Comparison of ENCODE assay signal across 8 cellular contexts in the genomic region with DNA sequence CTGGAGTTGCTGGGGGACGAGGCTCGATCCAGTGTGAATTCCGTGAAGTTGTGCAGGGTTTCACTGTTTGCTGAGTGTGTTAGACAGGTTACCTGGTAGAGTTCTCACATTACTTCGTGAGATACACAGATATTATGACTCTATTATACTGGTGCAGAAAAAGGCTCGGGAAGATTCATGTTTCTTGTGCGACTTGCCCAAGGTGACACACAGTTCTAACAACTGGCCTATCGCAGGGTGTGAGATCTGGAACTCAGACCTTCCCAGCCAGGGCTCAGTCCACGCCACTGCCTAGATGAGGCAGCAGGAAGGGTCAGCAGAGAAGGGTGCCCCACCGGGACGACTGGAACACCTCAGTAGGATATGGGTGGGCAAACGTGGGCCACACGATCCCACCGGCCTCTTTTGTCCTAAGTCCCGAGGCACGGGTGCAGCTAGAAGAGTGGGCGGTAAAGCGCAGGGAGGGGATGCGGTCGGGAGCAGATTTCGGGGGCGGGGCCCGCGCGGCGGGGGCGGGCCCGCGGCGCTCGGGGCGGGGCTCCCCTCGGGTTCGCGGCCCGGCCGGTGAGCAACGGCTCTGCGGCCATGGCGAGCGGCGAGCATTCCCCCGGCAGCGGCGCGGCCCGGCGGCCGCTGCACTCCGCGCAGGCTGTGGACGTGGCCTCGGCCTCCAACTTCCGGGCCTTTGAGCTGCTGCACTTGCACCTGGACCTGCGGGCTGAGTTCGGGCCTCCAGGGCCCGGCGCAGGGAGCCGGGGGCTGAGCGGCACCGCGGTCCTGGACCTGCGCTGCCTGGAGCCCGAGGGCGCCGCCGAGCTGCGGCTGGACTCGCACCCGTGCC. TPM values are rescaled to one million over a fixed set of nuclear protein-coding genes. Genes with fewer than 3 reads are reported as not detected.
DNase-seq lines count a peak whose midpoint lies in the region; ATAC-seq and TF ChIP-seq lines count a peak whose summit lies in the region.

A gene with protein sequence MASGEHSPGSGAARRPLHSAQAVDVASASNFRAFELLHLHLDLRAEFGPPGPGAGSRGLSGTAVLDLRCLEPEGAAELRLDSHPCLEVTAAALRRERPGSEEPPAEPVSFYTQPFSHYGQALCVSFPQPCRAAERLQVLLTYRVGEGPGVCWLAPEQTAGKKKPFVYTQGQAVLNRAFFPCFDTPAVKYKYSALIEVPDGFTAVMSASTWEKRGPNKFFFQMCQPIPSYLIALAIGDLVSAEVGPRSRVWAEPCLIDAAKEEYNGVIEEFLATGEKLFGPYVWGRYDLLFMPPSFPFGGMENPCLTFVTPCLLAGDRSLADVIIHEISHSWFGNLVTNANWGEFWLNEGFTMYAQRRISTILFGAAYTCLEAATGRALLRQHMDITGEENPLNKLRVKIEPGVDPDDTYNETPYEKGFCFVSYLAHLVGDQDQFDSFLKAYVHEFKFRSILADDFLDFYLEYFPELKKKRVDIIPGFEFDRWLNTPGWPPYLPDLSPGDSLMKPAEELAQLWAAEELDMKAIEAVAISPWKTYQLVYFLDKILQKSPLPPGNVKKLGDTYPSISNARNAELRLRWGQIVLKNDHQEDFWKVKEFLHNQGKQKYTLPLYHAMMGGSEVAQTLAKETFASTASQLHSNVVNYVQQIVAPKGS (plus strand): TSS at position 567 of the 841 bp plus-strand sequence. CDS start 19 bp downstream, at position 586.

- TF ChIP-seq CTCF in Caco-2 (IDR thresholded peaks at IDR 0.05; ENCODE audit: insufficient read depth in 1 of 2, low read depth in 1 of 2, low read length in 1 of 2, severe bottlenecking in 1 of 2, unreplicated experiment in 1 of 2), result no peak
- TF ChIP-seq CTCF in foreskin keratinocyte (conservative IDR thresholded peaks at IDR 0.05), result no peak

- POLR2A ChIA-PET in Caco-2 (lab: Charles Lee), result interaction anchor here (0.6 to 1.6 kb wide), 2 partner anchors 15 to 28 kb away, joined by 3 to 13 read pairs; a partner anchor contains a TSS

- H3K4me1 ChIP-seq in Caco-2 (peaks cover 17% of the 10 kb centered on the region), foreskin keratinocyte (no peaks in the 10 kb centered on the region), neuron (ENCODE audit: insufficient read depth, low read length) (no peaks in the 10 kb centered on the region), subcutaneous abdominal adipose tissue (ENCODE audit: control insufficient read depth in 5 of 5, insufficient read depth in 5 of 5, low read length in 5 of 5) (peaks cover 5 to 24% (median 13%) of the 10 kb centered on the region in 5 donors)

- H3K27ac Mint-ChIP-seq in Caco-2 (ENCODE audit: unreplicated experiment), result peak within 1 kb of the TSS; percentile 94

- BruUV-seq in Caco-2 (replicated peaks; lab: Mats Ljungman, UMichigan), result no TSS peak

- H3K27me3 ChIP-seq in Caco-2 (replicated peaks; ENCODE audit: control insufficient read depth, insufficient read depth, low read length), result no peaks in the 10 kb centered on the region
- no peaks in the 10 kb centered on the region for H3K27me3 ChIP-seq in foreskin keratinocyte
- H3K27me3 ChIP-seq in neuron (ENCODE audit: insufficient read depth, low read length), result no peaks in the 10 kb centered on the region
- no peaks in the 10 kb centered on the region for H3K27me3 ChIP-seq in subcutaneous abdominal adipose tissue (ENCODE audit: control insufficient read depth in 5 of 5, insufficient read depth in 4 of 5, low read length in 5 of 5)

- DNase-seq in Caco-2 (peak; percentile 61 to 75), RPMI8226 (peak; percentile 81), activated gamma-delta T cell treated with Interleukin-2 at 50 U/mL for 16 hours (peak; percentile 67), foreskin keratinocyte (no peak)

- peak within 1 kb of the TSS; percentile 68 for H3K4me3 ChIP-seq in Caco-2 (ENCODE audit: low read depth, low read length)
- peak within 1 kb of the TSS; percentile 76 for H3K4me3 ChIP-seq in neuron (ENCODE audit: low read length)
- H3K4me3 ChIP-seq in subcutaneous abdominal adipose tissue (ENCODE audit: low read depth in 1 of 5, low read length in 5 of 5), result peak within 1 kb of the TSS; percentile 84 to 94 (median 90)

- H3K4me1 Mint-ChIP-seq in Caco-2 (ENCODE audit: low read depth, unreplicated experiment), result peaks cover 27% of the 10 kb centered on the region

- CTCF ChIA-PET in Caco-2 (lab: Charles Lee), result interaction anchor here (1.5 to 1.7 kb wide), 3 partner anchors 28 to 152 kb away, joined by 3 to 10 read pairs (median 5); a partner anchor contains a TSS

- peak within 1 kb of the TSS; percentile 99 for H3K4me3 Mint-ChIP-seq in Caco-2 (ENCODE audit: unreplicated experiment)

- H3K36me3 ChIP-seq in Caco-2 (ENCODE audit: control insufficient read depth, insufficient read depth, low read length) (0 out of 2 replicates have a peak, but pooled peaks cover 1% of the 10 kb centered on the region), neuron (ENCODE audit: insufficient read depth, low read length) (no peaks in the 10 kb centered on the region), subcutaneous abdominal adipose tissue (ENCODE audit: control insufficient read depth in 5 of 5, insufficient read depth in 5 of 5, low read length in 5 of 5) (no peaks in the 10 kb centered on the region)

- H3K36me3 Mint-ChIP-seq in Caco-2 (ENCODE audit: insufficient read depth, unreplicated experiment), result peaks cover 17% of the 10 kb centered on the region

- H3K27me3 Mint-ChIP-seq in Caco-2 (ENCODE audit: insufficient read depth, unreplicated experiment), result no peaks in the 10 kb centered on the region

- H3K27ac ChIP-seq in foreskin keratinocyte, result peak within 1 kb of the TSS; percentile 11
- H3K27ac ChIP-seq in subcutaneous abdominal adipose tissue (ENCODE audit: low read depth, low read length), result peak within 1 kb of the TSS; percentile 78

- intact Hi-C loops in Caco-2 (cut with micrococcal nuclease; ENCODE audit: unreplicated experiment), result loop anchor here (2.0 kb wide), 2 partner anchors 16 to 28 kb away; a partner anchor contains a TSS

- H3K9me3 ChIP-seq in Caco-2 (no peaks in the 10 kb centered on the region), neuron (ENCODE audit: low read length) (no peaks in the 10 kb centered on the region), subcutaneous abdominal adipose tissue (ENCODE audit: control insufficient read depth in 5 of 5, low read length in 5 of 5) (no peaks in the 10 kb centered on the region)

- ATAC-seq in GM19372 (IDR thresholded peaks at IDR 0.05; ENCODE audit: low read depth, unreplicated experiment) (peak; percentile 73), HG03521 (IDR thresholded peaks at IDR 0.05; ENCODE audit: unreplicated experiment) (peak; percentile 70), foreskin keratinocyte (peak; percentile 66)

- H2AFZ ChIP-seq in neuron (ENCODE audit: low read depth, low read length), result peak within 1 kb of the TSS; percentile 40

- no peaks in the 10 kb centered on the region for H3K9me3 Mint-ChIP-seq in Caco-2 (ENCODE audit: unreplicated experiment)

- H3K9ac ChIP-seq in subcutaneous abdominal adipose tissue (ENCODE audit: low read length in 5 of 5), result peak within 1 kb of the TSS in 4 of 5 donors; percentile 75 to 93 (median 82)

RNA-seq across cellular contexts. Expression of the gene that starts here (rescaled TPM):
- total RNA-seq in Caco-2 (2022) (75.9 and 83.0 TPM in 2 replicates), foreskin keratinocyte (75.0 and 79.3 TPM in 2 replicates)
- 82.4 and 97.4 TPM in 2 replicates for polyA plus RNA-seq in foreskin keratinocyte

Comparison
In these comparisons a context has a peak if more than half of its experiments do, and no peak if none do; other contexts are left out.
1. DNase-seq: peak in Caco-2 (2 of 2), RPMI8226 (single experiment) and activated gamma-delta T cell treated with Interleukin-2 at 50 U/mL for 16 hours (single experiment); none in foreskin keratinocyte (0 of 2).
2. Peak in every context shown above with its lines, with median percentiles within 50 percentile points of each other: H3K4me3 ChIP-seq and ATAC-seq.